Comparison of ENCODE assay signal across 21 cellular contexts in genomic region chr4:133641191-133641590, GRCh38.
DNase-seq lines count a peak whose midpoint lies in the region; FAIRE-seq and TF ChIP-seq lines count a peak whose summit lies in the region.
"Had no signal": no experiment of that assay in that cellular context is flagged by ENCODE, and none has a peak within 500 bp of the region (broad histone marks: within the 10 kb centered on the region; RNA-seq: fewer than 3 reads in every experiment).

No MANE protein-coding gene starts in this region.

- 0 out of 2 replicates have a peak overlapping the region, but pooled peaks have one; percentile 16 for H3K18ac ChIP-seq in H1 (ENCODE audit: extremely low read depth, low read length)

- H3K79me1 ChIP-seq in H1 (ENCODE audit: low read depth, low read length) = no peaks in the 10 kb centered on the region

- no peak for TF ChIP-seq EP300 in H1 (IDR thresholded peaks at IDR 0.05; ENCODE audit: borderline replicate concordance in 1 of 2, low read depth in 2 of 2, low read length in 2 of 2)

- H2BK20ac ChIP-seq in H1 (ENCODE audit: low read length) = no peak overlapping the region

- H3K14ac ChIP-seq in H1 (ENCODE audit: insufficient read length) = no peak overlapping the region

- 43% methylated on average over 2 of the region's 2 CpGs; no CpG with 5 or more reads in 1 of the 2 experiments for WGBS in H1 (ENCODE audit: extremely low coverage in 1 of 2, insufficient coverage in 1 of 2, insufficient read length in 1 of 2, insufficient replicate concordance in 2 of 2, low coverage in 1 of 2, low lambda C conversion rate in 2 of 2, missing lambda C conversion rate in 1 of 2), 2 experiments

- H3K27me3 Mint-ChIP-seq in nephron (ENCODE audit: low read depth) (no peaks in the 10 kb centered on the region), Caco-2 (ENCODE audit: insufficient read depth, unreplicated experiment) (no peaks in the 10 kb centered on the region)
- H3K27me3 Mint-ChIP-seq: B cell; CD4-positive, CD25-positive, alpha-beta regulatory T cell; IgD-negative memory B cell had no signal

- H2AFZ ChIP-seq in Loucy (ENCODE audit: low read length) = peak overlapping the region; percentile 69
- 0 out of 2 replicates have a peak overlapping the region, but pooled peaks have one; percentile 57 for H2AFZ ChIP-seq in H1 (ENCODE audit: low read length)

- H3K4me1 ChIP-seq in Loucy (ENCODE audit: insufficient read depth, low read length, poor library complexity, severe bottlenecking) (no peaks in the 10 kb centered on the region), H1 (replicated peaks in 1 of 4; ENCODE audit: control insufficient read depth in 3 of 4, insufficient read depth in 4 of 4, low read length in 3 of 4) (peaks cover 0 to 5% (median 1%) of the 10 kb centered on the region in 4 experiments; a peak in 3 of 7 replicates), tibial artery (no peaks in the 10 kb centered on the region), Caco-2 (no peaks in the 10 kb centered on the region)
- H3K4me1 ChIP-seq: SJSA1 had no signal

- peak overlapping the region; percentile 47 to 93 (median 58) for H3K27ac Mint-ChIP-seq in nephron
- no peak overlapping the region for H3K27ac Mint-ChIP-seq in Caco-2 (ENCODE audit: unreplicated experiment)
- H3K27ac Mint-ChIP-seq: B cell; CD4-positive, CD25-positive, alpha-beta regulatory T cell; HFFc6; IgD-negative memory B cell had no signal

- no peak for TF ChIP-seq POLR2A in H1 (IDR thresholded peaks at IDR 0.05; ENCODE audit: control extremely low read depth in 1 of 2, low read depth in 2 of 2, low read length in 2 of 2)

- intact Hi-C loops in tibial artery (cut with DNase I; ENCODE audit: low total_unique reads) (no loop called here), Caco-2 (cut with micrococcal nuclease; ENCODE audit: unreplicated experiment) (no loop called here)

- H4K20me1 ChIP-seq in Loucy (ENCODE audit: insufficient read depth, low read length, poor library complexity, severe bottlenecking) (no peaks in the 10 kb centered on the region), H1 (replicated peaks in 1 of 2; ENCODE audit: control insufficient read depth in 1 of 2, insufficient read depth in 2 of 2, low read length in 2 of 2) (no peaks in the 10 kb centered on the region)

- CTCF ChIA-PET in H1 (lab: Charles Lee; ENCODE audit: partially characterized antibody) (interaction anchor here (0.6 kb wide), 1 partner anchor 253 kb away, joined by 3 read pairs; no protein-coding TSS in a partner anchor), Caco-2 (lab: Charles Lee) (no interaction called here)

- H3K4me1 Mint-ChIP-seq in nephron (peaks cover 6% of the 10 kb centered on the region), Caco-2 (ENCODE audit: low read depth, unreplicated experiment) (no peaks in the 10 kb centered on the region)
- H3K4me1 Mint-ChIP-seq: B cell; CD4-positive, CD25-positive, alpha-beta regulatory T cell; IgD-negative memory B cell had no signal

- H3K36me3 Mint-ChIP-seq in nephron (ENCODE audit: low read depth) = no peaks in the 10 kb centered on the region
- H3K36me3 Mint-ChIP-seq in Caco-2 (ENCODE audit: insufficient read depth, unreplicated experiment) = no peaks in the 10 kb centered on the region
- H3K36me3 Mint-ChIP-seq: CD4-positive, CD25-positive, alpha-beta regulatory T cell; IgD-negative memory B cell had no signal

- H3K23ac ChIP-seq in H1 (ENCODE audit: insufficient read length) = no peak overlapping the region

- H3K27ac ChIP-seq in H1 (ENCODE audit: low read depth, low read length) = no peak overlapping the region
- H3K27ac ChIP-seq in tibial artery = no peak overlapping the region
- H3K27ac ChIP-seq: SJSA1 had no signal

- no peak for FAIRE-seq in H1 (lab: Jason Lieb, UNC)
- FAIRE-seq: GM12891, GM18507 had no signal

- H3K56ac ChIP-seq in H1 (replicated peaks; ENCODE audit: insufficient read length, low read depth, low read length) = no peak overlapping the region

- H3F3A ChIP-seq in Loucy (ENCODE audit: low read depth) = no peaks in the 10 kb centered on the region

- H2BK120ac ChIP-seq in H1 (replicated peaks; ENCODE audit: low read depth, low read length) = no peak overlapping the region

- H3K23me2 ChIP-seq in H1 (ENCODE audit: low read depth, low read length) = no peaks in the 10 kb centered on the region

- H3K9ac ChIP-seq in Loucy (ENCODE audit: low read depth, low read length, poor library complexity, severe bottlenecking) (no peak overlapping the region), H1 (replicated peaks in 1 of 4; ENCODE audit: extremely low read depth in 1 of 4, low read depth in 3 of 4, low read length in 3 of 4) (no peak overlapping the region)

- no peak overlapping the region for H4K5ac ChIP-seq in H1 (ENCODE audit: insufficient read length, low read depth, low read length)

- no TSS peak for BruUV-seq in Caco-2 (replicated peaks; lab: Mats Ljungman, UMichigan)

- POLR2A ChIA-PET in H1 (lab: Charles Lee; ENCODE audit: partially characterized antibody) (no interaction called here), Caco-2 (lab: Charles Lee) (no interaction called here)

- H3K4me2 ChIP-seq in Loucy (ENCODE audit: low read depth, low read length, poor library complexity, severe bottlenecking) = no peak overlapping the region
- H3K4me2 ChIP-seq in H1 (ENCODE audit: insufficient read depth in 1 of 2, low read depth in 2 of 2, low read length in 2 of 2) = no peak overlapping the region

- H4K91ac ChIP-seq in H1 (replicated peaks; ENCODE audit: insufficient read length, low read length) = no peak overlapping the region

- DNase-seq in H1 (ENCODE audit: low read depth in 1 of 2, low spot score in 2 of 2) = no peak
- no peak for DNase-seq in DMS153 (lab: John Stamatoyannopoulos, UW)
- no peak for DNase-seq in tibial artery
- DNase-seq in Caco-2 = no peak
- DNase-seq in GM20000 (ENCODE audit: low spot score) = no peak
- DNase-seq: Calu3; CD4-positive, CD25-positive, alpha-beta regulatory T cell; DMS79; GF-D8; HFFc6; NCI-H187 treated with DMSO at 0.1 percent for 48 hours; NCI-H345; NCI-H526; SW 1271 had no signal

- H2AK5ac ChIP-seq in H1 (ENCODE audit: low read depth, low read length) = no peak overlapping the region

- H3K27me3 ChIP-seq in Loucy (ENCODE audit: insufficient read depth, low read length, poor library complexity, severe bottlenecking) = no peaks in the 10 kb centered on the region
- no peaks in the 10 kb centered on the region for H3K27me3 ChIP-seq in H1 (replicated peaks in 1 of 4; ENCODE audit: control insufficient read depth in 3 of 4, extremely low read depth in 1 of 4, insufficient read depth in 3 of 4, low read length in 3 of 4)
- H3K27me3 ChIP-seq in tibial artery = no peaks in the 10 kb centered on the region
- no peaks in the 10 kb centered on the region for H3K27me3 ChIP-seq in Caco-2 (replicated peaks; ENCODE audit: control insufficient read depth, insufficient read depth, low read length)
- H3K27me3 ChIP-seq: SJSA1 had no signal

- H2BK12ac ChIP-seq in H1 (ENCODE audit: low read depth, low read length) = no peak overlapping the region

- no peaks in the 10 kb centered on the region for H3K9me2 ChIP-seq in Loucy (replicated peaks; ENCODE audit: low read depth, low read length)

- no peak overlapping the region for H3K4ac ChIP-seq in H1 (replicated peaks; ENCODE audit: insufficient read length, low read depth, low read length)

- H3K9me3 ChIP-seq in Loucy (ENCODE audit: insufficient read depth, low read depth, low read length) = no peaks in the 10 kb centered on the region
- no peaks in the 10 kb centered on the region for H3K9me3 ChIP-seq in H1 (ENCODE audit: insufficient read depth in 2 of 2, low read depth in 1 of 2, low read length in 1 of 2)
- no peaks in the 10 kb centered on the region for H3K9me3 ChIP-seq in tibial artery
- no peaks in the 10 kb centered on the region for H3K9me3 ChIP-seq in Caco-2
- H3K9me3 ChIP-seq: SJSA1 had no signal

- H3K4me3 ChIP-seq in Loucy (ENCODE audit: low read length, poor library complexity, severe bottlenecking) = no peak overlapping the region
- no peak overlapping the region for H3K4me3 ChIP-seq in H1 (ENCODE audit: extremely low read depth in 1 of 4, insufficient read depth in 2 of 4, low read depth in 3 of 4, low read length in 4 of 4)
- H3K4me3 ChIP-seq in tibial artery = no peak overlapping the region
- H3K4me3 ChIP-seq in Caco-2 (ENCODE audit: low read depth, low read length) = no peak overlapping the region
- H3K4me3 ChIP-seq: SJSA1 had no signal

- TF ChIP-seq CTCF in Loucy (conservative IDR thresholded peaks at IDR 0.05; ENCODE audit: low read length) (no peak), H1 (IDR thresholded peaks at IDR 0.05; ENCODE audit: control extremely low read depth in 1 of 3, insufficient read depth in 1 of 3, low read depth in 1 of 3, low read length in 3 of 3) (no peak), nephron (IDR thresholded peaks at IDR 0.05; ENCODE audit: unreplicated experiment in 3 of 3) (no peak), tibial artery (IDR thresholded peaks at IDR 0.05) (no peak), Caco-2 (IDR thresholded peaks at IDR 0.05; ENCODE audit: insufficient read depth in 1 of 2, low read depth in 1 of 2, low read length in 1 of 2, severe bottlenecking in 1 of 2, unreplicated experiment in 1 of 2) (no peak), GM20000 (IDR thresholded peaks at IDR 0.05; ENCODE audit: extremely low read depth, missing control alignments) (no peak)

- H3K79me2 ChIP-seq in Loucy (ENCODE audit: insufficient read depth, low read length) = no peaks in the 10 kb centered on the region
- no peaks in the 10 kb centered on the region for H3K79me2 ChIP-seq in H1 (ENCODE audit: control insufficient read depth in 1 of 2, insufficient read depth in 2 of 2, low read length in 2 of 2)

- H3K9me3 Mint-ChIP-seq in nephron = no peaks in the 10 kb centered on the region
- no peaks in the 10 kb centered on the region for H3K9me3 Mint-ChIP-seq in Caco-2 (ENCODE audit: unreplicated experiment)

- H2BK5ac ChIP-seq in H1 (ENCODE audit: low read depth, low read length) = no peak overlapping the region

- H3K36me3 ChIP-seq in Loucy (ENCODE audit: insufficient read depth, low read length) (no peaks in the 10 kb centered on the region), H1 (ENCODE audit: control insufficient read depth in 2 of 4, insufficient read depth in 4 of 4, low read length in 3 of 4) (no peaks in the 10 kb centered on the region), tibial artery (no peaks in the 10 kb centered on the region), Caco-2 (ENCODE audit: control insufficient read depth, insufficient read depth, low read length) (no peaks in the 10 kb centered on the region)
- H3K36me3 ChIP-seq: SJSA1 had no signal

- H4K8ac ChIP-seq in H1 (ENCODE audit: extremely low read depth, insufficient read depth, low read length) = no peak overlapping the region

- no peak for TF ChIP-seq RAD21 in H1 (IDR thresholded peaks at IDR 0.05 in 1 of 2, conservative IDR thresholded peaks at IDR 0.05 in 1 of 2; ENCODE audit: low read depth in 2 of 2, low read length in 2 of 2)

- H3K4me3 Mint-ChIP-seq in nephron = no peak overlapping the region
- H3K4me3 Mint-ChIP-seq in Caco-2 (ENCODE audit: unreplicated experiment) = no peak overlapping the region
- H3K4me3 Mint-ChIP-seq: B cell; CD4-positive, CD25-positive, alpha-beta regulatory T cell; HFFc6; IgD-negative memory B cell had no signal

- no peak overlapping the region for H2BK15ac ChIP-seq in H1 (ENCODE audit: low read length)
